ENCODE assay signal across 19 cellular contexts in the genomic region with DNA sequence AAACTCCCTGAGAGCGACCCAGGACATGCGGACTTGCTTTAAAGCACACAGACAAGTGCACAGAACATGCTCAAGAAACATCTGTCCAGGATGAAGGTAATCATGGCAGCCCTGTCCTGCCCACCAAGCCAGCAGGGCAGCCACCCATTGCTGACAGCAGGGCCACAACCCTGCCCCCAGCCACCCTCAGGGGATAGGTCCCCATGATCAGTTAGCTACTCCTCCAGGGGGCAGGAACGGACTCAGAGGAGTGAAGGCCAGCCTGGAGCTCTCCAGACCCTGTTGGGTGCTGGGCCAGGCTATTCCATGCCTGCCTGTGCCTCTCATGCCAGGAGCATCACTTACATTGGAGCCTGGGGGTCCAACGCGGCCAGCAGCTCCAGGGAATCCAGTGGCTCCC. TPM values are rescaled to one million over a fixed set of nuclear protein-coding genes. Genes with fewer than 3 reads are reported as not detected.
A peak's percentile ranks its signal among the peaks of the same experiment; 100 is the strongest.
DNase-seq lines count a peak whose midpoint lies in the region; ATAC-seq and TF ChIP-seq lines count a peak whose summit lies in the region.
"Had no signal": no experiment of that assay in that cellular context is flagged by ENCODE, and none has a peak within 500 bp of the region (broad histone marks: within the 10 kb centered on the region; RNA-seq: fewer than 3 reads in every experiment).

No MANE protein-coding gene starts in this region.

- H3K9me3 ChIP-seq in HCT116 (ENCODE audit: control insufficient read depth in 1 of 2, insufficient read depth in 1 of 2, low read depth in 1 of 2, low read length in 2 of 2), result no peaks in the 10 kb centered on the region
- no peaks in the 10 kb centered on the region for H3K9me3 ChIP-seq in spleen
- H3K9me3 ChIP-seq in suprapubic skin, result no peaks in the 10 kb centered on the region
- H3K9me3 ChIP-seq: A549, BE2C, HAP-1 had no signal

- POLR2A ChIA-PET in HCT116 (lab: Charles Lee), result no interaction called here

- no peak for TF ChIP-seq RAD21 in HCT116 (IDR thresholded peaks at IDR 0.05; ENCODE audit: low read depth)

- peak in 1 of 2 experiments; percentile 9; a peak in 1 of 4 replicates for TF ChIP-seq CTCF in GM23338 (conservative IDR thresholded peaks at IDR 0.05; ENCODE audit: low read depth in 2 of 2)
- TF ChIP-seq CTCF in HCT116 (IDR thresholded peaks at IDR 0.05 in 2 of 3, conservative IDR thresholded peaks at IDR 0.05 in 1 of 3; ENCODE audit: borderline replicate concordance in 1 of 3, insufficient read depth in 1 of 3, low read depth in 2 of 3, low read length in 2 of 3), result no peak
- TF ChIP-seq CTCF in neural crest cell (conservative IDR thresholded peaks at IDR 0.05), result no peak
- no peak for TF ChIP-seq CTCF in spleen (IDR thresholded peaks at IDR 0.05 in 8 of 11, conservative IDR thresholded peaks at IDR 0.05 in 3 of 11)
- TF ChIP-seq CTCF in suprapubic skin (IDR thresholded peaks at IDR 0.05), result no peak

- H2AFZ ChIP-seq in GM23338, result no peak overlapping the region
- no peak overlapping the region for H2AFZ ChIP-seq in HCT116 (ENCODE audit: low read depth, low read length, poor library complexity, severe bottlenecking)
- H2AFZ ChIP-seq: GM23248 had no signal

- no peaks in the 10 kb centered on the region for H3F3A ChIP-seq in GM23338 (replicated peaks; ENCODE audit: low read depth)

- H3K36me3 Mint-ChIP-seq in GM23338 (ENCODE audit: low read depth) (no peaks in the 10 kb centered on the region), neural crest cell (ENCODE audit: low read depth) (peaks cover 9% of the 10 kb centered on the region)
- H3K36me3 Mint-ChIP-seq: CD14-positive monocyte; CD8-positive, alpha-beta T cell had no signal

- BruUV-seq in HCT116 (replicated peaks; lab: Mats Ljungman, UMichigan), result no TSS peak

- H3K27me3 Mint-ChIP-seq in GM23338 (ENCODE audit: insufficient read depth, low read depth, poor library complexity), result peaks cover 25% of the 10 kb centered on the region
- H3K27me3 Mint-ChIP-seq in neural crest cell (ENCODE audit: low read depth), result no peaks in the 10 kb centered on the region

- TF ChIP-seq EP300 in suprapubic skin (IDR thresholded peaks at IDR 0.05), result no peak

- 88 to 100% (median 90%) methylated on average over 2 to 5 of the region's 5 CpGs for WGBS in spleen, 5 donors
- WGBS in suprapubic skin, result 80% methylated on average over 4 of the region's 5 CpGs

- H3K9ac ChIP-seq in HCT116 (ENCODE audit: low read length), result no peak overlapping the region
- H3K9ac ChIP-seq: GM23248 had no signal

- H3K79me2 ChIP-seq in GM23338 (replicated peaks; ENCODE audit: insufficient read depth), result no peaks in the 10 kb centered on the region
- no peaks in the 10 kb centered on the region for H3K79me2 ChIP-seq in HCT116 (ENCODE audit: insufficient read depth, low read length)

- H3K9me3 Mint-ChIP-seq in GM23338 (no peaks in the 10 kb centered on the region), neural crest cell (no peaks in the 10 kb centered on the region)
- H3K9me3 Mint-ChIP-seq: CD14-positive monocyte; CD8-positive, alpha-beta T cell had no signal

- no peaks in the 10 kb centered on the region for H3K36me3 ChIP-seq in GM23338 (ENCODE audit: insufficient read depth)
- no peaks in the 10 kb centered on the region for H3K36me3 ChIP-seq in HCT116 (ENCODE audit: control insufficient read depth in 1 of 2, insufficient read depth in 2 of 2, low read length in 2 of 2)
- no peaks in the 10 kb centered on the region for H3K36me3 ChIP-seq in spleen
- no peaks in the 10 kb centered on the region for H3K36me3 ChIP-seq in suprapubic skin
- H3K36me3 ChIP-seq: BE2C had no signal

- no peak overlapping the region for H3K27ac ChIP-seq in GM23338 (ENCODE audit: low read depth)
- H3K27ac ChIP-seq in HCT116 (ENCODE audit: low read depth, low read length), result no peak overlapping the region
- H3K27ac ChIP-seq in spleen, result no peak overlapping the region
- no peak overlapping the region for H3K27ac ChIP-seq in suprapubic skin
- H3K27ac ChIP-seq: A549, GM23248 had no signal

- H3K4me3 Mint-ChIP-seq in GM23338, result no peak overlapping the region
- H3K4me3 Mint-ChIP-seq in neural crest cell, result no peak overlapping the region
- H3K4me3 Mint-ChIP-seq: CD14-positive monocyte; CD8-positive, alpha-beta T cell had no signal

- no peaks in the 10 kb centered on the region for H3K9me2 ChIP-seq in GM23338 (ENCODE audit: insufficient read depth)
- no peaks in the 10 kb centered on the region for H3K9me2 ChIP-seq in HCT116 (ENCODE audit: insufficient read depth)

- CTCF ChIA-PET in HCT116 (lab: Charles Lee), result no interaction called here

- H3K4me1 ChIP-seq in GM23338 (ENCODE audit: insufficient read depth), result no peaks in the 10 kb centered on the region
- no peaks in the 10 kb centered on the region for H3K4me1 ChIP-seq in HCT116 (ENCODE audit: control insufficient read depth in 1 of 2, insufficient read depth in 2 of 2, low read length in 2 of 2)
- no peaks in the 10 kb centered on the region for H3K4me1 ChIP-seq in spleen
- no peaks in the 10 kb centered on the region for H3K4me1 ChIP-seq in suprapubic skin
- H3K4me1 ChIP-seq: A549, BE2C, HAP-1 had no signal

- TF ChIP-seq POLR2A in HCT116 (IDR thresholded peaks at IDR 0.05; ENCODE audit: borderline replicate concordance, extremely low read depth, insufficient read depth, insufficient read length) (no peak), spleen (IDR thresholded peaks at IDR 0.05) (no peak), suprapubic skin (IDR thresholded peaks at IDR 0.05) (no peak)

- no peak overlapping the region for H3K4me3 ChIP-seq in GM23338
- no peak overlapping the region for H3K4me3 ChIP-seq in HCT116 (replicated peaks in 1 of 2; ENCODE audit: low read depth in 1 of 2, low read length in 2 of 2)
- no peak overlapping the region for H3K4me3 ChIP-seq in spleen
- H3K4me3 ChIP-seq in suprapubic skin, result no peak overlapping the region
- H3K4me3 ChIP-seq: A549, GM23248, HAP-1 had no signal

- intact Hi-C loops in HCT116 (cut with micrococcal nuclease), result no loop called here
- intact Hi-C loops in spleen (cut with DNase I; ENCODE audit: low total_unique reads), result no loop called here

- no peak overlapping the region for H3K27ac Mint-ChIP-seq in GM23338
- H3K27ac Mint-ChIP-seq in neural crest cell (ENCODE audit: unreplicated experiment), result peak overlapping the region; percentile 35
- H3K27ac Mint-ChIP-seq: CD14-positive monocyte; CD8-positive, alpha-beta T cell had no signal

- H3K4me2 ChIP-seq in GM23338, result no peak overlapping the region
- H3K4me2 ChIP-seq in HCT116 (ENCODE audit: low read length), result no peak overlapping the region
- H3K4me2 ChIP-seq: A549 had no signal

- no peaks in the 10 kb centered on the region for H4K20me1 ChIP-seq in GM23338 (replicated peaks; ENCODE audit: insufficient read depth)
- H4K20me1 ChIP-seq in HCT116 (ENCODE audit: insufficient read depth), result no peaks in the 10 kb centered on the region

- RAD21 ChIA-PET in HCT116 (lab: Charles Lee; ENCODE audit: low non-redundant PET in 1 of 2, low total read pairs in 2 of 2, uncharacterized antibody in 2 of 2, unreplicated experiment in 2 of 2), result no interaction called here

- H3K4me1 Mint-ChIP-seq in GM23338, result 0 out of 3 replicates have a peak, but pooled peaks cover 6% of the 10 kb centered on the region
- H3K4me1 Mint-ChIP-seq in neural crest cell, result no peaks in the 10 kb centered on the region
- H3K4me1 Mint-ChIP-seq: CD14-positive monocyte had no signal

- ATAC-seq in GM23338, result peak; percentile 35
- ATAC-seq in HCT116, result peak; percentile 41; the same call in 1 of the 2 replicates
- ATAC-seq: A549; CD8-positive, alpha-beta T cell had no signal

- no peak for DNase-seq in GM23338 (ENCODE audit: low spot score)
- no peak for DNase-seq in HCT116 (ENCODE audit: low read depth, low spot score)
- no peak for DNase-seq in neural crest cell (ENCODE audit: low read depth, low spot score)
- peak; percentile 65 for DNase-seq in spleen
- DNase-seq in suprapubic skin (ENCODE audit: low spot score in 2 of 2), result no peak
- no peak for DNase-seq in NCI-H774 (lab: John Stamatoyannopoulos, UW)
- DNase-seq: BE2C; CD8-positive, alpha-beta T cell; COR-L47; DMS153; DND-41; GDM1; GM23248; IMR-90; KG1 had no signal

- no peaks in the 10 kb centered on the region for H3K27me3 ChIP-seq in GM23338 (ENCODE audit: insufficient read depth)
- H3K27me3 ChIP-seq in HCT116 (ENCODE audit: insufficient read depth, low read length), result no peaks in the 10 kb centered on the region
- H3K27me3 ChIP-seq in spleen (replicated peaks in 1 of 7), result peaks cover 0 to 4% (median 0%) of the 10 kb centered on the region in 7 donors
- peaks cover 6% of the 10 kb centered on the region for H3K27me3 ChIP-seq in suprapubic skin
- H3K27me3 ChIP-seq: BE2C had no signal

TF ChIP-seq in GM23338, 12 proteins besides CTCF, POLR2A, EP300 and RAD21 (continues in another document):
- no peak for TF ChIP-seq EZH2phosphoT487 (IDR thresholded peaks at IDR 0.05; ENCODE audit: unreplicated experiment)
- TF ChIP-seq POLR2AphosphoS5 (IDR thresholded peaks at IDR 0.05; ENCODE audit: low read depth), result no peak
- TF ChIP-seq STAT1 (IDR thresholded peaks at IDR 0.05; ENCODE audit: unreplicated experiment), result no peak

RNA-seq across cellular contexts. Expression of gene TMEM106C, which starts 15.8 kb away (rescaled TPM):
- 53.4 and 83.7 TPM in 2 replicates for total RNA-seq in GM23338 (2014; rRNA removed; shearing (Covaris generic))
- polyA plus RNA-seq in GM23338 (2016; fragmentation: Nextera tagmentation; extraction: Ambion mirVana), result 37.3 and 43.5 TPM in 2 replicates
- 94.7 TPM for total RNA-seq in HCT116 (2021; ENCODE audit: unreplicated experiment)
- polyA plus RNA-seq in HCT116 (2012), result 150 and 158 TPM in 2 replicates
- total RNA-seq in neural crest cell, result 147 and 159 TPM in 2 replicates
- 100 to 1,000 TPM in 4 of 7 donors, 10 to 100 TPM in 3; 37.6 to 124 (median 109) TPM for total RNA-seq in spleen
- polyA plus RNA-seq in spleen, result 10 to 100 TPM; 30.1 to 49.1 (median 40.2) TPM
- 10 to 100 TPM; 36.8 to 52.9 (median 46.5) TPM for total RNA-seq in suprapubic skin

RNA-seq across cellular contexts. Expression of gene COL2A1, which starts 25.1 kb away (rescaled TPM):
- total RNA-seq in GM23338 (2014; rRNA removed; shearing (Covaris generic)), result 24.6 and 31.8 TPM in 2 replicates
- polyA plus RNA-seq in GM23338 (2016; fragmentation: Nextera tagmentation; extraction: Ambion mirVana) (5.9 and 7.0 TPM in 2 replicates), spleen (not detected)
- total RNA-seq in HCT116 (2021; ENCODE audit: unreplicated experiment) (0.22 TPM), neural crest cell (384 and 386 TPM in 2 replicates), spleen (under 1 TPM in 3 of 7 donors, not detected in 4; 0.37 to 0.49 (median 0.47) TPM), suprapubic skin (not detected)
- polyA plus RNA-seq in HCT116 (2012), result not detected in 2 replicates
- total RNA-seq: CD8-positive, alpha-beta T cell; GM23248; IMR-90 had no signal
- polyA plus RNA-seq: AG04450, CD14-positive monocyte, GM23248 had no signal

Comparison
In these comparisons a context has a peak if more than half of its experiments do, and no peak if none do; other contexts are left out.
1. RNA of gene COL2A1, which starts 25.1 kb away (total RNA-seq): 384 to 386 TPM in neural crest cell and 24.6 to 31.8 TPM in GM23338; 0.22 TPM in HCT116 (single experiment), 0.37 to 0.49 TPM in spleen and not detected in suprapubic skin; every median in the first group is over 10 times any median in the second.